13 cellular contexts compared by ENCODE assay signal in the genomic region with DNA sequence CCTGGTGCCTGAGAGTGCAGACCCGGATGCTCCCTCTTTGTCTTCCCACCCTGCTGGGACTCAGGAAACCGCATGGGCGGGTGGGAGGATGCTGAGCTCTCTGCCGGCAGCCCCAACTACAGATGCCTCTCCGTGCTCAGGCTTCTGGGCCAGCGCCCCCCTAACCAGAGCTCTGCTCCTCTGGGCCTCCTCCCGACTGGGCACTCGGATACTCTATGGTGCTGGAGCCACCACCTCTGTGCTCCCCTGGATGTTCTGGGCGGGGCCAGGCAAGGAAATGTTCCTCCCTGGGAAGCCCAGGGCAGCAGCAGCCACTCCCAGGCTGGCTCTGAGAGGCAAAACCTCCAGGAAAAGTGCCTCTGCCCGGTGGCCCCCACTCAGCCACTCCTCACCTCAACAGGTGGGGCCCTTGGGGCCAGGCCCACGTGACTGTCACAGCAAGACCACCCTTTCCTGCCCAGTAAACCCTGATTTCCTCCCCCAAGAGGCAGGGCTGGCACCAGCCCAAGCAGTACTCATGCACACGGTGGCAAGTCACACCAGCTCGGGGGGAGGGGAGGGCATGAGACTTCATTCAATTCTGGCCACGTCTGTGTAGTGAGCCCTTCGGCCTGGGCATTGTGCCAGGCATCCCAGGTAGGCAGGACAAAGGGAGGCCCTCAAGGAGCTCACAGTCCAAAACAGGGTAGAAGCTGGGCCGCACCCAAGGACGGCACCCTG. TPM values are rescaled to one million over a fixed set of nuclear protein-coding genes. Genes with fewer than 3 reads are reported as not detected.
DNase-seq lines count a peak whose midpoint lies in the region; ATAC-seq and TF ChIP-seq lines count a peak whose summit lies in the region.
"Had no signal": no experiment of that assay in that cellular context is flagged by ENCODE, and none has a peak within 500 bp of the region (broad histone marks: within the 10 kb centered on the region; RNA-seq: fewer than 3 reads in every experiment).

No MANE protein-coding gene starts in this region.

- ATAC-seq in naive thymus-derived CD4-positive, alpha-beta T cell, result peak; percentile 27
- no peak for ATAC-seq in GM21723 (IDR thresholded peaks at IDR 0.05; ENCODE audit: unreplicated experiment)

- no peaks in the 10 kb centered on the region for H3K23me2 ChIP-seq in H9 (ENCODE audit: insufficient read length, low read depth, low read length, poor library complexity, severe bottlenecking)

- H3K79me2 ChIP-seq in H9 (ENCODE audit: insufficient read depth, low read length) (no peaks in the 10 kb centered on the region; the same call in 1 of the 2 replicates), neural progenitor cell (ENCODE audit: low read depth) (no peaks in the 10 kb centered on the region)

- POLR2A ChIA-PET in RWPE1 (lab: Yijun Ruan, JAX; ENCODE audit: low non-redundant PET), result no interaction called here
- POLR2A ChIA-PET in naive thymus-derived CD4-positive, alpha-beta T cell (lab: Charles Lee), result interaction anchor here (0.5 to 0.6 kb wide), 2 partner anchors 34 to 38 kb away, joined by 3 read pairs; no protein-coding TSS in a partner anchor

- peak; percentile 18 for DNase-seq in activated CD4-positive, alpha-beta T cell treated with anti-CD3 and anti-CD28 coated beads for 48 hours
- no peak for DNase-seq in activated CD4-positive, alpha-beta T cell treated with anti-CD3 and anti-CD28 coated beads, Interleukin-2, amount 10 ng/mL, durations not matched to agents 24 days and 14 days
- peak; percentile 61 for DNase-seq in H9
- no peak for DNase-seq in RWPE1 (ENCODE audit: low spot score)
- no peak for DNase-seq in naive thymus-derived CD4-positive, alpha-beta T cell
- DNase-seq in effector CD4-positive, alpha-beta T cell, result no peak
- DNase-seq in neural progenitor cell (ENCODE audit: low spot score), result no peak
- DNase-seq: AML-193, GF-D8, sigmoid colon, WERI-Rb-1 had no signal

- intact Hi-C loops in activated CD4-positive, alpha-beta T cell treated with anti-CD3 and anti-CD28 coated beads, Interleukin-2, amount 10 ng/mL, durations not matched to agents 24 days and 14 days (cut with micrococcal nuclease), result loop anchor here (5.0 kb wide), 1 partner anchor 92 kb away; no protein-coding TSS in a partner anchor
- intact Hi-C loops in naive thymus-derived CD4-positive, alpha-beta T cell (cut with micrococcal nuclease), result no loop called here

- H2BK15ac ChIP-seq in H9 (ENCODE audit: low read depth, low read length), result no peak overlapping the region

- no peaks in the 10 kb centered on the region for H3K79me1 ChIP-seq in H9 (ENCODE audit: insufficient read depth, low read depth, low read length, poor library complexity, severe bottlenecking)

- H4K20me1 ChIP-seq in H9 (ENCODE audit: control insufficient read depth, insufficient read depth, insufficient read length), result no peaks in the 10 kb centered on the region
- peaks cover 52% of the 10 kb centered on the region for H4K20me1 ChIP-seq in neural progenitor cell (ENCODE audit: low read depth)

- no peak overlapping the region for H4K91ac ChIP-seq in H9 (ENCODE audit: insufficient read length, low read depth, low read length)

- H4K5ac ChIP-seq in H9 (ENCODE audit: insufficient read length, low read depth, low read length), result no peak overlapping the region

- H3K9ac ChIP-seq in H9 (ENCODE audit: extremely low read depth, insufficient read length, low read length) (no peak overlapping the region), neural progenitor cell (no peak overlapping the region)

- H4K8ac ChIP-seq in H9 (replicated peaks; ENCODE audit: insufficient read length, low read depth, low read length), result no peak overlapping the region

- no peak overlapping the region for H2AK5ac ChIP-seq in H9 (ENCODE audit: insufficient read length, low read length)

- no peak overlapping the region for H2BK20ac ChIP-seq in H9 (ENCODE audit: low read depth, low read length, poor library complexity, severe bottlenecking)

- no peak overlapping the region for H3K23ac ChIP-seq in H9 (ENCODE audit: insufficient read length, low read depth, low read length)

- H2BK5ac ChIP-seq in H9 (ENCODE audit: insufficient read length, low read length), result no peak overlapping the region

- H3K56ac ChIP-seq in H9 (ENCODE audit: insufficient read length, low read depth, low read length), result no peak overlapping the region

- no peak overlapping the region for H2BK12ac ChIP-seq in H9 (ENCODE audit: insufficient read length, low read depth, low read length)

- no peak overlapping the region for H3K4me3 ChIP-seq in naive thymus-derived CD4-positive, alpha-beta T cell (ENCODE audit: low read length)
- no peak overlapping the region for H3K4me3 ChIP-seq in neural progenitor cell
- H3K4me3 ChIP-seq: sigmoid colon, upper lobe of left lung had no signal

- H3K9me3 ChIP-seq in H9 (ENCODE audit: control insufficient read depth, low read depth, low read length) (no peaks in the 10 kb centered on the region), neural progenitor cell (ENCODE audit: low read depth) (no peaks in the 10 kb centered on the region)
- no peaks in the 10 kb centered on the region for H3K9me3 ChIP-seq in naive thymus-derived CD4-positive, alpha-beta T cell (ENCODE audit: control insufficient read depth in 2 of 3, low read length in 3 of 3)
- H3K9me3 ChIP-seq: sigmoid colon, upper lobe of left lung had no signal

- H2BK120ac ChIP-seq in H9 (ENCODE audit: low read depth, low read length, poor library complexity, severe bottlenecking), result no peak overlapping the region

- H3K27ac Mint-ChIP-seq in activated CD4-positive, alpha-beta T cell treated with anti-CD3 and anti-CD28 coated beads, Interleukin-2, amount 10 ng/mL, durations not matched to agents 24 days and 14 days, result no peak overlapping the region
- H3K27ac Mint-ChIP-seq in H9, result no peak overlapping the region
- peak overlapping the region in 8 of 9 donors; percentile 26 to 82 (median 78) for H3K27ac Mint-ChIP-seq in naive thymus-derived CD4-positive, alpha-beta T cell
- H3K27ac Mint-ChIP-seq in neural progenitor cell, result no peak overlapping the region

- no peaks in the 10 kb centered on the region for H3K9me3 Mint-ChIP-seq in activated CD4-positive, alpha-beta T cell treated with anti-CD3 and anti-CD28 coated beads, Interleukin-2, amount 10 ng/mL, durations not matched to agents 24 days and 14 days
- H3K9me3 Mint-ChIP-seq in H9 (peaks cover 0 to 8% of the 10 kb centered on the region in 2 experiments; a peak in 2 of 5 replicates), neural progenitor cell (no peaks in the 10 kb centered on the region)
- H3K9me3 Mint-ChIP-seq in naive thymus-derived CD4-positive, alpha-beta T cell, result peaks cover 0 to 4% (median 0%) of the 10 kb centered on the region in 11 donors

- H3T11ph ChIP-seq in H9 (ENCODE audit: low read length), result no peak overlapping the region

- no peak overlapping the region for H3K18ac ChIP-seq in H9 (ENCODE audit: insufficient read length, low read depth, low read length)

- H3K14ac ChIP-seq in H9 (ENCODE audit: insufficient read depth, low read length), result no peak overlapping the region; the same call in 1 of the 2 replicates

- H3K27me3 ChIP-seq in H9 (ENCODE audit: insufficient read depth, low read length) (no peaks in the 10 kb centered on the region), neural progenitor cell (no peaks in the 10 kb centered on the region)
- no peaks in the 10 kb centered on the region for H3K27me3 ChIP-seq in naive thymus-derived CD4-positive, alpha-beta T cell (ENCODE audit: control insufficient read depth in 2 of 2, insufficient read depth in 2 of 2, low read length in 2 of 2)
- H3K27me3 ChIP-seq: sigmoid colon, upper lobe of left lung had no signal

- H2AFZ ChIP-seq in H9 (ENCODE audit: low read length) (no peak overlapping the region), neural progenitor cell (replicated peaks) (no peak overlapping the region)

- CTCF ChIA-PET in RWPE1 (lab: Yijun Ruan, JAX), result interaction anchor here (0.8 kb wide), 1 partner anchor 152 kb away, joined by 4 read pairs; no protein-coding TSS in a partner anchor
- CTCF ChIA-PET in naive thymus-derived CD4-positive, alpha-beta T cell (lab: Charles Lee), result interaction anchor here (1.0 to 1.1 kb wide), 2 partner anchors 32 to 113 kb away, joined by 4 to 5 read pairs; no protein-coding TSS in a partner anchor

- no peak overlapping the region for H3K4ac ChIP-seq in H9 (ENCODE audit: low read depth, low read length)

- no peaks in the 10 kb centered on the region for H3K36me3 ChIP-seq in naive thymus-derived CD4-positive, alpha-beta T cell (ENCODE audit: control insufficient read depth in 2 of 3, insufficient read depth in 3 of 3, low read length in 3 of 3)
- H3K36me3 ChIP-seq in neural progenitor cell, result no peaks in the 10 kb centered on the region
- H3K36me3 ChIP-seq: sigmoid colon, upper lobe of left lung had no signal

- H3K4me3 Mint-ChIP-seq in activated CD4-positive, alpha-beta T cell treated with anti-CD3 and anti-CD28 coated beads, Interleukin-2, amount 10 ng/mL, durations not matched to agents 24 days and 14 days, result no peak overlapping the region
- H3K4me3 Mint-ChIP-seq in H9 (no peak overlapping the region), neural progenitor cell (no peak overlapping the region)
- peak overlapping the region in 8 of 10 donors; percentile 12 to 73 (median 60) for H3K4me3 Mint-ChIP-seq in naive thymus-derived CD4-positive, alpha-beta T cell

- H3K36me3 Mint-ChIP-seq in activated CD4-positive, alpha-beta T cell treated with anti-CD3 and anti-CD28 coated beads, Interleukin-2, amount 10 ng/mL, durations not matched to agents 24 days and 14 days (ENCODE audit: low read depth), result no peaks in the 10 kb centered on the region
- H3K36me3 Mint-ChIP-seq in H9 (ENCODE audit: insufficient read depth in 1 of 3, low read depth in 3 of 3) (peaks cover 0 to 18% (median 4%) of the 10 kb centered on the region in 3 experiments; a peak in 4 of 7 replicates), neural progenitor cell (peaks cover 1% of the 10 kb centered on the region)
- peaks cover 0 to 10% (median 0%) of the 10 kb centered on the region in 5 donors for H3K36me3 Mint-ChIP-seq in naive thymus-derived CD4-positive, alpha-beta T cell

- H3F3A ChIP-seq in neural progenitor cell (ENCODE audit: low read depth), result peaks cover 17% of the 10 kb centered on the region

- peaks cover 25% of the 10 kb centered on the region for H3K4me1 Mint-ChIP-seq in activated CD4-positive, alpha-beta T cell treated with anti-CD3 and anti-CD28 coated beads, Interleukin-2, amount 10 ng/mL, durations not matched to agents 24 days and 14 days
- peaks cover 39 to 45% of the 10 kb centered on the region in 2 experiments for H3K4me1 Mint-ChIP-seq in H9
- H3K4me1 Mint-ChIP-seq in naive thymus-derived CD4-positive, alpha-beta T cell, result peaks cover 30 to 65% (median 43%) of the 10 kb centered on the region in 7 donors
- H3K4me1 Mint-ChIP-seq in neural progenitor cell, result peaks cover 52% of the 10 kb centered on the region

- TF ChIP-seq CTCF in H9 (conservative IDR thresholded peaks at IDR 0.05), result no peak
- TF ChIP-seq CTCF in RWPE1 (conservative IDR thresholded peaks at IDR 0.05; ENCODE audit: low read depth), result no peak
- no peak for TF ChIP-seq CTCF in neural progenitor cell (IDR thresholded peaks at IDR 0.05)

- H3K4me1 ChIP-seq in H9 (ENCODE audit: insufficient read depth, low read length) (peaks cover 4% of the 10 kb centered on the region; the same call in 1 of the 2 replicates), neural progenitor cell (peaks cover 33% of the 10 kb centered on the region)
- H3K4me1 ChIP-seq in naive thymus-derived CD4-positive, alpha-beta T cell (ENCODE audit: control insufficient read depth in 2 of 2, insufficient read depth in 2 of 2, low read length in 2 of 2), result peaks cover 17 to 36% of the 10 kb centered on the region in 2 donors

- WGBS in H9 (ENCODE audit: extremely low coverage, insufficient read length, low lambda C conversion rate), result no CpG with 5 or more reads among the region's 17 CpGs

- H3K27ac ChIP-seq in H9 (ENCODE audit: insufficient read length, low read depth, low read length), result no peak overlapping the region
- H3K27ac ChIP-seq in RWPE1, result peak overlapping the region; percentile 59
- H3K27ac ChIP-seq in naive thymus-derived CD4-positive, alpha-beta T cell (ENCODE audit: low read depth, low read length), result peak overlapping the region; percentile 38
- H3K27ac ChIP-seq in neural progenitor cell, result no peak overlapping the region
- H3K27ac ChIP-seq: sigmoid colon, upper lobe of left lung, WERI-Rb-1 had no signal

- no peaks in the 10 kb centered on the region for H3K27me3 Mint-ChIP-seq in activated CD4-positive, alpha-beta T cell treated with anti-CD3 and anti-CD28 coated beads, Interleukin-2, amount 10 ng/mL, durations not matched to agents 24 days and 14 days
- H3K27me3 Mint-ChIP-seq in H9 (ENCODE audit: low read depth) (peaks cover 4% of the 10 kb centered on the region; the same call in 1 of the 2 replicates), neural progenitor cell (ENCODE audit: insufficient read depth, low read depth) (peaks cover 15% of the 10 kb centered on the region)
- H3K27me3 Mint-ChIP-seq in naive thymus-derived CD4-positive, alpha-beta T cell, result peaks cover 0 to 3% (median 0%) of the 10 kb centered on the region in 5 donors

- no peak overlapping the region for H3K4me2 ChIP-seq in H9 (ENCODE audit: insufficient read depth, insufficient read length, low read length)
- no peak overlapping the region for H3K4me2 ChIP-seq in neural progenitor cell

RNA-seq across cellular contexts. Expression of a gene that starts 54.7 kb away (rescaled TPM):
- total RNA-seq in activated CD4-positive, alpha-beta T cell treated with anti-CD3 and anti-CD28 coated beads, Interleukin-2, amount 10 ng/mL, durations not matched to agents 24 days and 14 days, result 83.0 and 85.4 TPM in 2 replicates
- total RNA-seq in H9 (2021) (75.6 and 76.5 TPM in 2 replicates), neural progenitor cell (ENCODE audit: low replicate concordance) (53.7 and 67.4 TPM in 2 replicates)
- 10 to 100 TPM; 63.6 to 97.2 (median 78.1) TPM for total RNA-seq in naive thymus-derived CD4-positive, alpha-beta T cell
- 1 to 10 TPM; 3.3 to 3.8 TPM for polyA plus RNA-seq in naive thymus-derived CD4-positive, alpha-beta T cell

Comparison
In these comparisons a context has a peak if more than half of its experiments do, and no peak if none do; other contexts are left out.
1. DNase-seq: peak in activated CD4-positive, alpha-beta T cell treated with anti-CD3 and anti-CD28 coated beads for 48 hours (single experiment) and H9 (single experiment); none in activated CD4-positive, alpha-beta T cell treated with anti-CD3 and anti-CD28 coated beads, Interleukin-2, amount 10 ng/mL, durations not matched to agents 24 days and 14 days (single experiment), RWPE1 (single experiment), naive thymus-derived CD4-positive, alpha-beta T cell (0 of 9), effector CD4-positive, alpha-beta T cell (single experiment) and neural progenitor cell (single experiment).
2. H3K27ac Mint-ChIP-seq: peak in naive thymus-derived CD4-positive, alpha-beta T cell (8 of 9); none in activated CD4-positive, alpha-beta T cell treated with anti-CD3 and anti-CD28 coated beads, Interleukin-2, amount 10 ng/mL, durations not matched to agents 24 days and 14 days (single experiment), H9 (0 of 3) and neural progenitor cell (single experiment).
3. H3K4me3 Mint-ChIP-seq: peak in naive thymus-derived CD4-positive, alpha-beta T cell (8 of 10); none in activated CD4-positive, alpha-beta T cell treated with anti-CD3 and anti-CD28 coated beads, Interleukin-2, amount 10 ng/mL, durations not matched to agents 24 days and 14 days (single experiment), H9 (0 of 2) and neural progenitor cell (single experiment).
4. H3K27ac ChIP-seq: peak in RWPE1 (single experiment) and naive thymus-derived CD4-positive, alpha-beta T cell (single experiment); none in H9 (single experiment) and neural progenitor cell (single experiment).